8 cellular contexts compared by ENCODE assay signal in the genomic region with DNA sequence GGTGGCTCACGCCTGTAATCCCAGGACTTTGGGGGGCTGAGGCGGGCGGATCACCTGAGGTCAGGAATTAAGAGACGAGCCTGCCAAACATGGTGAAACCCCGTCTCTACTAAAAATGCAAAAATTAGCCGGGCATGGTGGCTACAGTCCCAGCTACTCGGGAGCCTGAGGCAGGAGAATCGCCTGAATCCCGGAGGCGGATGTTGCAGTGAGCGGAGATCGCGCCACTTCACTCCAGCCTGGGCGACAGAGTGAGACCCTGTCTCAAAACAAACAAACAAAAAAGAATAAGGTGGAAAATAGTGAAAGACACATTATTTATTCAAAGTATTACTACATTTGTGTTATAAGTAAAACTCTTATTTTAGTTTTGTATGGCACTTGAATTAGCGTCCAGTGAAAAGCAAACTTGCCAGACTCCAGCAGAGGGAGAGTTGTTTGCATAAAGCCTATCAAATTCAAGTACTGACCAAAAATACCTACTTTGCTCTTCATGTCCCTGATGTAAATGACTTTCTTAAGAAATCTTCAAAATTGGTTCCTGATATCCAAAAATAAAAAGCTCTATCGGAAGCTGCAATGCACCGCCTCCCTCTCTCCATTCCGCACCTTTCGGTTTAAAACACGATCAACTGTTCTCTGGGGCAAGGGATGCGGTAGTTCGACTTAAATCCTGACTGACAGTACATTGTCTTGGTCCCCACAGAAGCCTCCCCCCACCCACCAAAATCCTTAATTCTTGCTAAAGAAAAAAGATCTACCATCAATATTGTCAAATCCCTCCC. TPM values are rescaled to one million over a fixed set of nuclear protein-coding genes. Genes with fewer than 3 reads are reported as not detected.
DNase-seq lines count a peak whose midpoint lies in the region; FAIRE-seq and TF ChIP-seq lines count a peak whose summit lies in the region.

No MANE protein-coding gene starts in this region.

- no peaks in the 10 kb centered on the region for H3K9me2 ChIP-seq in OCI-LY1 (ENCODE audit: low read depth, low read length)

- 37 to 48% methylated on average over 14 to 21 of the region's 22 CpGs for WGBS in endodermal cell (ENCODE audit: insufficient coverage in 1 of 2, insufficient read length in 1 of 2), 2 experiments

- H3K4me2 ChIP-seq in OCI-LY1 (ENCODE audit: low read length) (peak overlapping the region; percentile 72), neural progenitor cell (peak overlapping the region; percentile 91)

- H3K27ac Mint-ChIP-seq in endodermal cell (peak overlapping the region; percentile 99), neural progenitor cell (no peak overlapping the region)

- H3K4me3 ChIP-seq in OCI-LY1 (ENCODE audit: low read depth, low read length, poor library complexity, severe bottlenecking) (peak overlapping the region; percentile 100), endodermal cell (ENCODE audit: low read length) (peak overlapping the region; percentile 96), neural progenitor cell (peak overlapping the region; percentile 78)

- H3K27me3 Mint-ChIP-seq in endodermal cell (ENCODE audit: insufficient read depth) (no peaks in the 10 kb centered on the region), neural progenitor cell (ENCODE audit: insufficient read depth, low read depth) (peaks cover 3% of the 10 kb centered on the region)

- in situ Hi-C loops in Caki2 (cut with HindIII; ENCODE audit: low pct_unique_long_range_greater_than_20kb, low sequenced_read_pairs), result no loop called here

- H3K9ac ChIP-seq in OCI-LY1 (ENCODE audit: low read length) (peak overlapping the region; percentile 100), endodermal cell (ENCODE audit: extremely low read depth, low read length, poor library complexity, severe bottlenecking) (peak overlapping the region; percentile 92), neural progenitor cell (peak overlapping the region; percentile 39)

- H3F3A ChIP-seq in OCI-LY1 (ENCODE audit: insufficient read depth, low read length), result no peaks in the 10 kb centered on the region
- peaks cover 21% of the 10 kb centered on the region for H3F3A ChIP-seq in neural progenitor cell (ENCODE audit: low read depth)

- H3K27me3 ChIP-seq in OCI-LY1 (ENCODE audit: insufficient read depth, low read length) (no peaks in the 10 kb centered on the region), endodermal cell (ENCODE audit: control insufficient read depth, insufficient read depth, low read length, poor library complexity, severe bottlenecking) (no peaks in the 10 kb centered on the region), neural progenitor cell (no peaks in the 10 kb centered on the region)

- H3K36me3 Mint-ChIP-seq in endodermal cell (ENCODE audit: low read depth) (peaks cover 29% of the 10 kb centered on the region), neural progenitor cell (peaks cover 9% of the 10 kb centered on the region)

- DNase-seq in Caki2 (ENCODE audit: low read depth) (peak; percentile 18), endodermal cell (no peak), neural progenitor cell (ENCODE audit: low spot score) (no peak), mucosa of gallbladder (ENCODE audit: low spot score) (no peak), GM12892 (ENCODE audit: insufficient read length) (no peak), Kasumi-1 (lab: John Stamatoyannopoulos, UW) (no peak), NCI-H510A treated with DMSO at 0.1 percent for 48 hours (lab: John Stamatoyannopoulos, UW) (no peak)

- H2AFZ ChIP-seq in OCI-LY1 (ENCODE audit: low read length), result no peak overlapping the region
- peak overlapping the region; percentile 96 for H2AFZ ChIP-seq in neural progenitor cell (replicated peaks)

- no peaks in the 10 kb centered on the region for H4K20me1 ChIP-seq in OCI-LY1 (ENCODE audit: insufficient read depth, low read length)
- peaks cover 41% of the 10 kb centered on the region for H4K20me1 ChIP-seq in neural progenitor cell (ENCODE audit: low read depth)

- H3K27ac ChIP-seq in OCI-LY1 (ENCODE audit: low read depth, low read length, poor library complexity, severe bottlenecking), result peak overlapping the region; percentile 89
- no peak overlapping the region for H3K27ac ChIP-seq in endodermal cell (ENCODE audit: low read depth, low read length)
- H3K27ac ChIP-seq in neural progenitor cell, result no peak overlapping the region

- no peaks in the 10 kb centered on the region for H3K9me3 Mint-ChIP-seq in endodermal cell
- no peaks in the 10 kb centered on the region for H3K9me3 Mint-ChIP-seq in neural progenitor cell

- TF ChIP-seq POLR2A in GM12892 (IDR thresholded peaks at IDR 0.05; ENCODE audit: low read depth, low read length), result no peak

- H3K4me1 Mint-ChIP-seq in endodermal cell (peaks cover 15% of the 10 kb centered on the region), neural progenitor cell (peaks cover 26% of the 10 kb centered on the region)

- FAIRE-seq in GM12892 (lab: Jason Lieb, UNC), result no peak

- peak overlapping the region; percentile 100 for H3K4me3 Mint-ChIP-seq in endodermal cell
- peak overlapping the region; percentile 99 for H3K4me3 Mint-ChIP-seq in neural progenitor cell

- H3K4me1 ChIP-seq in OCI-LY1 (ENCODE audit: insufficient read depth, low read length, severe bottlenecking) (peaks cover 28% of the 10 kb centered on the region), endodermal cell (ENCODE audit: control insufficient read depth, insufficient read depth, low read length) (no peaks in the 10 kb centered on the region), neural progenitor cell (peaks cover 16% of the 10 kb centered on the region)

- peaks cover 61% of the 10 kb centered on the region for H3K79me2 ChIP-seq in OCI-LY1 (ENCODE audit: insufficient read depth, low read length)
- peaks cover 60% of the 10 kb centered on the region for H3K79me2 ChIP-seq in neural progenitor cell (ENCODE audit: low read depth)

- H3K9me3 ChIP-seq in OCI-LY1 (ENCODE audit: low read length) (no peaks in the 10 kb centered on the region), endodermal cell (ENCODE audit: control insufficient read depth, low read length) (no peaks in the 10 kb centered on the region), neural progenitor cell (ENCODE audit: low read depth) (no peaks in the 10 kb centered on the region)

- TF ChIP-seq CTCF in OCI-LY1 (IDR thresholded peaks at IDR 0.05; ENCODE audit: low read length) (no peak), endodermal cell (conservative IDR thresholded peaks at IDR 0.05) (peak; percentile 21), neural progenitor cell (IDR thresholded peaks at IDR 0.05) (no peak)

- H3K36me3 ChIP-seq in OCI-LY1 (ENCODE audit: insufficient read depth, low read length) (peaks cover 32% of the 10 kb centered on the region), endodermal cell (ENCODE audit: control insufficient read depth, insufficient read depth, low read length) (peaks cover 16% of the 10 kb centered on the region), neural progenitor cell (peaks cover 5% of the 10 kb centered on the region)

RNA-seq across cellular contexts. Expression of a gene that starts 1.2 kb away (rescaled TPM):
- 8.8 and 16.6 TPM in 2 replicates for total RNA-seq in Caki2 (2014; rRNA removed; shearing (Covaris generic); ENCODE audit: low replicate concordance)
- 10 to 100 TPM; 42.7 to 46.4 TPM for total RNA-seq in endodermal cell
- 19.6 TPM for polyA plus RNA-seq in endodermal cell (2013, experiment 1 of 2)
- 16.8 TPM for polyA plus RNA-seq in endodermal cell (2013, experiment 2 of 2)
- total RNA-seq in neural progenitor cell (ENCODE audit: low replicate concordance), result 37.9 and 62.3 TPM in 2 replicates
- 33.6 TPM for total RNA-seq in mucosa of gallbladder
- 28.4 TPM for polyA plus RNA-seq in GM12892 (2012; ENCODE audit: missing spikeins)

Comparison
In these comparisons a context has a peak if more than half of its experiments do, and no peak if none do; other contexts are left out.
1. H3K9ac ChIP-seq: peak in every context shown above with its lines; median percentile 100 in OCI-LY1; 92 in endodermal cell; 39 in neural progenitor cell.